8 cellular contexts compared by ENCODE assay signal in genomic region chr10:103685880-103686669, GRCh38.
DNase-seq lines count a peak whose midpoint lies in the region; ATAC-seq and TF ChIP-seq lines count a peak whose summit lies in the region.

No MANE protein-coding gene starts in this region.

- TF ChIP-seq CTCF in prostate gland (IDR thresholded peaks at IDR 0.05), result peak; percentile 92 to 95 (median 95)
- peak; percentile 94 to 97 (median 96) for TF ChIP-seq CTCF in uterus (IDR thresholded peaks at IDR 0.05)

- intact Hi-C loops in Right ventricle myocardium superior (cut with DNase I) (loop anchor here (5.0 kb wide), 1 partner anchor 84 kb away; no protein-coding TSS in a partner anchor), prostate gland (cut with DNase I) (loop anchor here (2.0 kb wide), 1 partner anchor 81 kb away; no protein-coding TSS in a partner anchor), uterus (cut with DNase I; ENCODE audit: low total_unique reads) (loop anchor here (5.0 to 10.0 kb wide), 2 partner anchors 84 to 201 kb away; no protein-coding TSS in a partner anchor)

- H3K9me3 ChIP-seq in prostate gland (no peaks in the 10 kb centered on the region), uterus (no peaks in the 10 kb centered on the region)

- no peak for TF ChIP-seq POLR2A in prostate gland (IDR thresholded peaks at IDR 0.05)
- TF ChIP-seq POLR2A in uterus (IDR thresholded peaks at IDR 0.05), result no peak

- ATAC-seq in GM21381 (IDR thresholded peaks at IDR 0.05; ENCODE audit: unreplicated experiment), result peak; percentile 61
- peak; percentile 84 to 90 for ATAC-seq in activated naive CD4-positive, alpha-beta T cell treated with anti-CD3 and anti-CD28 coated beads, Interleukin-2, amount 50 U/mL, for 72 hours
- peak; percentile 84 for ATAC-seq in Right ventricle myocardium superior (ENCODE audit: poor library complexity)

- in situ Hi-C loops in KBM-7 (cut with MboI; ENCODE audit: low pct_unique_long_range_greater_than_20kb, low sequenced_read_pairs), result no loop called here

- 18% methylated on average over 8 of the region's 8 CpGs for WGBS in prostate gland

- H3K36me3 ChIP-seq in prostate gland (no peaks in the 10 kb centered on the region), uterus (no peaks in the 10 kb centered on the region)

- no peak overlapping the region for H3K27ac Mint-ChIP-seq in activated naive CD4-positive, alpha-beta T cell treated with anti-CD3 and anti-CD28 coated beads, Interleukin-2, amount 50 U/mL, for 72 hours

- DNase-seq in COLO668 (lab: John Stamatoyannopoulos, UW; ENCODE audit: unreplicated experiment) (peak; percentile 57), KBM-7 (peak; percentile 81), SKM-1 treated with dmso at 0.1 percent for 144 hours (lab: John Stamatoyannopoulos, UW; ENCODE audit: unreplicated experiment) (peak; percentile 52), Right ventricle myocardium superior (peak; percentile 86), prostate gland (ENCODE audit: low spot score) (peak; percentile 60), uterus (peak; percentile 91 to 92)
- DNase-seq in activated naive CD4-positive, alpha-beta T cell treated with anti-CD3 and anti-CD28 coated beads, Interleukin-2, amount 50 U/mL, for 72 hours (ENCODE audit: low spot score in 2 of 2), result peak; percentile 70 to 84

- H3K4me1 ChIP-seq in prostate gland (replicated peaks), result no peaks in the 10 kb centered on the region
- H3K4me1 ChIP-seq in uterus, result no peaks in the 10 kb centered on the region

- H3K27ac ChIP-seq in prostate gland (peak overlapping the region; percentile 10 to 45), uterus (peak overlapping the region; percentile 81 to 87)

- H3K4me3 ChIP-seq in prostate gland (no peak overlapping the region), uterus (no peak overlapping the region)

- no peaks in the 10 kb centered on the region for H3K36me3 Mint-ChIP-seq in activated naive CD4-positive, alpha-beta T cell treated with anti-CD3 and anti-CD28 coated beads, Interleukin-2, amount 50 U/mL, for 72 hours

- no peaks in the 10 kb centered on the region for H3K9me3 Mint-ChIP-seq in activated naive CD4-positive, alpha-beta T cell treated with anti-CD3 and anti-CD28 coated beads, Interleukin-2, amount 50 U/mL, for 72 hours

- no peaks in the 10 kb centered on the region for H3K27me3 ChIP-seq in prostate gland (replicated peaks; ENCODE audit: insufficient read depth)
- H3K27me3 ChIP-seq in uterus, result no peaks in the 10 kb centered on the region
